8 cellular contexts compared by ENCODE assay signal in the genomic region with DNA sequence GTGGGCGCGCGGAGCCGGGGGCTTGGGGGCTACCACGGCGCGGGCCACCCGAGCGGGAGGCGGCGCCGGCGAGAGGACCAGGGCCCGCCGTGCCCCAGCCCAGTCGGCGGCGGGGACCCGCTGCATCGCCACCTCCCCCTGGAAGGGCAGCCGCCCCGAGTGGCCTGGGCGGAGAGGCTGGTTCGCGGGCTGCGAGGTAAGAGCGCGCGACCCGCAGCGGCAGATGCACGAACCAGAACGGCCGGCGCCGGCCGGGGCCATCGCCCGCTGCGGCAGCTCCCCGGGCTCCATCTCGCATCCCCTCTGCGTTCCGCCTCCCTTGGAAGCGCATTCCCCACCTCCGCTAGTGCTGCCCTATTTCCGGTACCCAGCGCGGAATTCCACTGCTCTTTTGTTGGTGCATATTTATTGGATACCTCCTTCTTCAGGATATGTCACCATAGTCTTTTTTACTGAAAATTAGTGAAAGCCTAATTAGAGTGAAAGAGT. TPM values are rescaled to one million over a fixed set of nuclear protein-coding genes. Genes with fewer than 3 reads are reported as not detected.
A peak's percentile ranks its signal among the peaks of the same experiment; 100 is the strongest.
DNase-seq lines count a peak whose midpoint lies in the region; ATAC-seq and TF ChIP-seq lines count a peak whose summit lies in the region.

No MANE protein-coding gene starts in this region.

- H3K4me2 ChIP-seq in SK-N-SH: peak overlapping the region; percentile 83

- TF ChIP-seq CTCF in HL-60 (IDR thresholded peaks at IDR 0.05; ENCODE audit: insufficient read depth, low read length): no peak
- TF ChIP-seq CTCF in SK-N-SH (IDR thresholded peaks at IDR 0.05): no peak

- peaks cover 21% of the 10 kb centered on the region for H3F3A ChIP-seq in SK-N-SH (replicated peaks; ENCODE audit: insufficient read depth)

- POLR2A ChIA-PET in SK-N-SH (lab: Yijun Ruan, JAX): interaction anchor here (1.0 kb wide), 1 partner anchor 14 kb away, joined by 4 read pairs; no protein-coding TSS in a partner anchor

- peak overlapping the region; percentile 86 for H3K9ac ChIP-seq in SK-N-SH

- H3K4me1 Mint-ChIP-seq in central memory CD8-positive, alpha-beta T cell: peaks cover 36% of the 10 kb centered on the region

- CTCF ChIA-PET in SK-N-SH (lab: Yijun Ruan, JAX): interaction anchor here (0.7 kb wide), 1 partner anchor 9 kb away, joined by 3 read pairs; no protein-coding TSS in a partner anchor

- H3K36me3 Mint-ChIP-seq in central memory CD8-positive, alpha-beta T cell (ENCODE audit: insufficient read depth): peaks cover 2% of the 10 kb centered on the region

- TF ChIP-seq EP300 in SK-N-SH (IDR thresholded peaks at IDR 0.05; ENCODE audit: borderline replicate concordance in 1 of 2, low read depth in 1 of 2, low read length in 1 of 2): no peak

- no peak for TF ChIP-seq RAD21 in SK-N-SH (IDR thresholded peaks at IDR 0.05; ENCODE audit: low read length)

- ATAC-seq in GM21381 (IDR thresholded peaks at IDR 0.05; ENCODE audit: unreplicated experiment): peak; percentile 30
- ATAC-seq in central memory CD8-positive, alpha-beta T cell (replicated peaks; ENCODE audit: extremely low read depth, poor library complexity, severe bottlenecking): peak; percentile 38

- H3K4me3 Mint-ChIP-seq in central memory CD8-positive, alpha-beta T cell: peak overlapping the region; percentile 91

- no peaks in the 10 kb centered on the region for H3K27me3 ChIP-seq in HL-60 (ENCODE audit: insufficient read depth, poor library complexity, severe bottlenecking)
- no peaks in the 10 kb centered on the region for H3K27me3 ChIP-seq in SK-N-SH (ENCODE audit: insufficient read depth)

- H2AFZ ChIP-seq in SK-N-SH (ENCODE audit: low read depth): peak overlapping the region; percentile 50; the same call in 1 of the 2 replicates

- H3K36me3 ChIP-seq in SK-N-SH (replicated peaks in 1 of 2; ENCODE audit: control insufficient read depth in 1 of 2, insufficient read depth in 2 of 2, low read length in 1 of 2): no peaks in the 10 kb centered on the region

- H3K4me1 ChIP-seq in SK-N-SH (ENCODE audit: control insufficient read depth in 1 of 2, insufficient read depth in 2 of 2, low read depth in 1 of 2, low read length in 1 of 2): peaks cover 14 to 16% of the 10 kb centered on the region in 2 experiments; a peak in 3 of 4 replicates

- H3K79me2 ChIP-seq in SK-N-SH (ENCODE audit: insufficient read depth): peaks cover 55% of the 10 kb centered on the region

- H3K9me3 ChIP-seq in SK-N-SH: no peaks in the 10 kb centered on the region

- H3K9me2 ChIP-seq in SK-N-SH: no peaks in the 10 kb centered on the region

- no peaks in the 10 kb centered on the region for H3K27me3 Mint-ChIP-seq in central memory CD8-positive, alpha-beta T cell

- peaks cover 43% of the 10 kb centered on the region for H4K20me1 ChIP-seq in SK-N-SH (ENCODE audit: insufficient read depth)

- H3K27ac Mint-ChIP-seq in central memory CD8-positive, alpha-beta T cell (ENCODE audit: low read depth): peak overlapping the region; percentile 86

- no peak overlapping the region for H3K27ac ChIP-seq in HL-60 (replicated peaks)
- H3K27ac ChIP-seq in SK-N-SH (ENCODE audit: low read depth in 2 of 2, low read length in 1 of 2): peak overlapping the region; percentile 79 to 86
- peak overlapping the region in 18 of 21 experiments; percentile 37 to 88 (median 76) for H3K27ac ChIP-seq in skin epidermis

- H3K4me3 ChIP-seq in HL-60 (replicated peaks; ENCODE audit: insufficient read depth, low read length) (peak overlapping the region; percentile 88), SK-N-SH (ENCODE audit: low read depth in 2 of 2, low read length in 1 of 2) (peak overlapping the region; percentile 72 to 96), skin epidermis (peak overlapping the region; percentile 70 to 96 (median 85))

- peak; percentile 62 for DNase-seq in GM03348 (ENCODE audit: low spot score)
- DNase-seq in HL-60 (ENCODE audit: low read depth in 1 of 2, low spot score in 1 of 2): no peak
- DNase-seq in SK-N-SH: peak; percentile 81
- DNase-seq in central memory CD8-positive, alpha-beta T cell (ENCODE audit: low spot score in 2 of 2): no peak
- DNase-seq in islet precursor cell: peak; percentile 72
- DNase-seq in ureter (ENCODE audit: low spot score): no peak

- WGBS in SK-N-SH (ENCODE audit: low lambda C conversion rate): 0% methylated on average over 5 of the region's 49 CpGs

- H3K9me3 Mint-ChIP-seq in central memory CD8-positive, alpha-beta T cell: no peaks in the 10 kb centered on the region

TF ChIP-seq in SK-N-SH, 30 proteins besides CTCF, POLR2A, EP300 and RAD21 (continues in another document):
- TF ChIP-seq RCOR1 (IDR thresholded peaks at IDR 0.05; ENCODE audit: low read length): no peak
- no peak for TF ChIP-seq NFIC (IDR thresholded peaks at IDR 0.05; ENCODE audit: borderline replicate concordance)
- TF ChIP-seq MEF2A (IDR thresholded peaks at IDR 0.05; ENCODE audit: borderline replicate concordance, low read depth): no peak
- TF ChIP-seq, protein P1, sequence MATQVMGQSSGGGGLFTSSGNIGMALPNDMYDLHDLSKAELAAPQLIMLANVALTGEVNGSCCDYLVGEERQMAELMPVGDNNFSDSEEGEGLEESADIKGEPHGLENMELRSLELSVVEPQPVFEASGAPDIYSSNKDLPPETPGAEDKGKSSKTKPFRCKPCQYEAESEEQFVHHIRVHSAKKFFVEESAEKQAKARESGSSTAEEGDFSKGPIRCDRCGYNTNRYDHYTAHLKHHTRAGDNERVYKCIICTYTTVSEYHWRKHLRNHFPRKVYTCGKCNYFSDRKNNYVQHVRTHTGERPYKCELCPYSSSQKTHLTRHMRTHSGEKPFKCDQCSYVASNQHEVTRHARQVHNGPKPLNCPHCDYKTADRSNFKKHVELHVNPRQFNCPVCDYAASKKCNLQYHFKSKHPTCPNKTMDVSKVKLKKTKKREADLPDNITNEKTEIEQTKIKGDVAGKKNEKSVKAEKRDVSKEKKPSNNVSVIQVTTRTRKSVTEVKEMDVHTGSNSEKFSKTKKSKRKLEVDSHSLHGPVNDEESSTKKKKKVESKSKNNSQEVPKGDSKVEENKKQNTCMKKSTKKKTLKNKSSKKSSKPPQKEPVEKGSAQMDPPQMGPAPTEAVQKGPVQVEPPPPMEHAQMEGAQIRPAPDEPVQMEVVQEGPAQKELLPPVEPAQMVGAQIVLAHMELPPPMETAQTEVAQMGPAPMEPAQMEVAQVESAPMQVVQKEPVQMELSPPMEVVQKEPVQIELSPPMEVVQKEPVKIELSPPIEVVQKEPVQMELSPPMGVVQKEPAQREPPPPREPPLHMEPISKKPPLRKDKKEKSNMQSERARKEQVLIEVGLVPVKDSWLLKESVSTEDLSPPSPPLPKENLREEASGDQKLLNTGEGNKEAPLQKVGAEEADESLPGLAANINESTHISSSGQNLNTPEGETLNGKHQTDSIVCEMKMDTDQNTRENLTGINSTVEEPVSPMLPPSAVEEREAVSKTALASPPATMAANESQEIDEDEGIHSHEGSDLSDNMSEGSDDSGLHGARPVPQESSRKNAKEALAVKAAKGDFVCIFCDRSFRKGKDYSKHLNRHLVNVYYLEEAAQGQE (IDR thresholded peaks at IDR 0.05; ENCODE audit: low read depth, low read length): no peak
- no peak for TF ChIP-seq GATA2 (CRISPR knock-in tag; IDR thresholded peaks at IDR 0.05)
- no peak for TF ChIP-seq RFX5 (IDR thresholded peaks at IDR 0.05; ENCODE audit: low read length)
- TF ChIP-seq FOXM1 (IDR thresholded peaks at IDR 0.05; ENCODE audit: low read depth): no peak
- TF ChIP-seq SMC3 (IDR thresholded peaks at IDR 0.05; ENCODE audit: low read depth, low read length): no peak
- TF ChIP-seq, protein P2, sequence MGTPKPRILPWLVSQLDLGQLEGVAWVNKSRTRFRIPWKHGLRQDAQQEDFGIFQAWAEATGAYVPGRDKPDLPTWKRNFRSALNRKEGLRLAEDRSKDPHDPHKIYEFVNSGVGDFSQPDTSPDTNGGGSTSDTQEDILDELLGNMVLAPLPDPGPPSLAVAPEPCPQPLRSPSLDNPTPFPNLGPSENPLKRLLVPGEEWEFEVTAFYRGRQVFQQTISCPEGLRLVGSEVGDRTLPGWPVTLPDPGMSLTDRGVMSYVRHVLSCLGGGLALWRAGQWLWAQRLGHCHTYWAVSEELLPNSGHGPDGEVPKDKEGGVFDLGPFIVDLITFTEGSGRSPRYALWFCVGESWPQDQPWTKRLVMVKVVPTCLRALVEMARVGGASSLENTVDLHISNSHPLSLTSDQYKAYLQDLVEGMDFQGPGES (IDR thresholded peaks at IDR 0.05; ENCODE audit: low read depth, low read length): no peak
- no peak for TF ChIP-seq FOSL2 (IDR thresholded peaks at IDR 0.05; ENCODE audit: borderline replicate concordance, low read depth)
- no peak; the same call in 1 of the 2 replicates for TF ChIP-seq YY1 (IDR thresholded peaks at IDR 0.05; ENCODE audit: low read depth)
- TF ChIP-seq TEAD4 (IDR thresholded peaks at IDR 0.05; ENCODE audit: borderline replicate concordance, insufficient read depth): no peak
- TF ChIP-seq, protein P3, sequence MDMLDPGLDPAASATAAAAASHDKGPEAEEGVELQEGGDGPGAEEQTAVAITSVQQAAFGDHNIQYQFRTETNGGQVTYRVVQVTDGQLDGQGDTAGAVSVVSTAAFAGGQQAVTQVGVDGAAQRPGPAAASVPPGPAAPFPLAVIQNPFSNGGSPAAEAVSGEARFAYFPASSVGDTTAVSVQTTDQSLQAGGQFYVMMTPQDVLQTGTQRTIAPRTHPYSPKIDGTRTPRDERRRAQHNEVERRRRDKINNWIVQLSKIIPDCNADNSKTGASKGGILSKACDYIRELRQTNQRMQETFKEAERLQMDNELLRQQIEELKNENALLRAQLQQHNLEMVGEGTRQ (IDR thresholded peaks at IDR 0.05; ENCODE audit: borderline replicate concordance, low read depth, low read length): no peak
- TF ChIP-seq TAF1 (IDR thresholded peaks at IDR 0.05; ENCODE audit: borderline replicate concordance, low read depth, low read length): peak; percentile 47
- TF ChIP-seq TCF12 (IDR thresholded peaks at IDR 0.05): no peak
- peak; percentile 53; the same call in 1 of the 2 replicates for TF ChIP-seq MXI1 (IDR thresholded peaks at IDR 0.05; ENCODE audit: low read depth, low read length)
- no peak for TF ChIP-seq RXRA (IDR thresholded peaks at IDR 0.05; ENCODE audit: borderline replicate concordance, low read depth)
- no peak for TF ChIP-seq POLR2AphosphoS5 (IDR thresholded peaks at IDR 0.05; ENCODE audit: low read depth, low read length)
- peak; percentile 31; the same call in 1 of the 2 replicates for TF ChIP-seq ELF1 (IDR thresholded peaks at IDR 0.05)
- peak; percentile 40; the same call in 1 of the 2 replicates for TF ChIP-seq GABPA (IDR thresholded peaks at IDR 0.05; ENCODE audit: low read depth)

RNA-seq across cellular contexts. Expression of a gene that starts 0.7 kb away (rescaled TPM):
- polyA plus RNA-seq in SK-N-SH (2012; rRNA removed): 44.6 and 52.0 TPM in 2 replicates
- polyA plus RNA-seq in SK-N-SH (2012; cell fraction: cytosol; rRNA removed): 62.8 and 76.7 TPM in 2 replicates
- 39.4 and 67.2 TPM in 2 replicates for polyA plus RNA-seq in SK-N-SH (2012; cell fraction: nucleus; rRNA removed)
- total RNA-seq in ureter: 37.0 TPM

RNA-seq across cellular contexts. Expression of a gene that starts 32.7 kb away (rescaled TPM):
- polyA plus RNA-seq in SK-N-SH (2012; rRNA removed): 0.82 and 1.3 TPM in 2 replicates
- 0.81 and 1.1 TPM in 2 replicates for polyA plus RNA-seq in SK-N-SH (2012; cell fraction: cytosol; rRNA removed)
- 2.5 and 3.9 TPM in 2 replicates for polyA plus RNA-seq in SK-N-SH (2012; cell fraction: nucleus; rRNA removed)
- total RNA-seq in ureter: 11.3 TPM

Comparison
In these comparisons a context has a peak if more than half of its experiments do, and no peak if none do; other contexts are left out.
1. DNase-seq: peak in GM03348 (single experiment), SK-N-SH (single experiment) and islet precursor cell (single experiment); none in HL-60 (0 of 2), central memory CD8-positive, alpha-beta T cell (0 of 2) and ureter (single experiment).
2. Peak in every context shown above with its lines, with median percentiles within 50 percentile points of each other: H3K4me3 ChIP-seq.